ENCODE assay signal across 9 cellular contexts in genomic region chr3:120908030-120908802, GRCh38. TPM values are rescaled to one million over a fixed set of nuclear protein-coding genes. Genes with fewer than 3 reads are reported as not detected.
DNase-seq lines count a peak whose midpoint lies in the region; ATAC-seq and TF ChIP-seq lines count a peak whose summit lies in the region.
"Had no signal": no experiment of that assay in that cellular context is flagged by ENCODE, and none has a peak within 500 bp of the region (broad histone marks: within the 10 kb centered on the region; RNA-seq: fewer than 3 reads in every experiment).

Gene STXBP5L, plus strand, starts transcription at chr3:120908205. Its CDS starts 1,374 bp downstream, at chr3:120909579.

- ATAC-seq in GM19463 (IDR thresholded peaks at IDR 0.05; ENCODE audit: unreplicated experiment) (peak; percentile 99), HG03521 (IDR thresholded peaks at IDR 0.05; ENCODE audit: unreplicated experiment) (peak; percentile 98)

- DNase-seq in DMS 273 treated with DMSO at 0.1 percent for 48 hours (lab: John Stamatoyannopoulos, UW) (peak; percentile 98), hepatic stellate cell (ENCODE audit: low spot score) (peak; percentile 11), putamen (ENCODE audit: low spot score) (peak; percentile 89), activated gamma-delta T cell (lab: John Stamatoyannopoulos, UW) (no peak)

- peak within 1 kb of the TSS; percentile 70 for H3K27ac ChIP-seq in angular gyrus (ENCODE audit: low read depth, low read length)
- H3K27ac ChIP-seq: epithelial cell of prostate had no signal

TF ChIP-seq in PFSK-1, 5 proteins besides CTCF, POLR2A, EP300 and RAD21:
- TF ChIP-seq REST (IDR thresholded peaks at IDR 0.05; ENCODE audit: insufficient read depth in 1 of 2, low read depth in 2 of 2, low read length in 2 of 2) = peak; percentile 90 to 95
- TF ChIP-seq POLR2AphosphoS5 (IDR thresholded peaks at IDR 0.05; ENCODE audit: low read depth, low read length) = no peak

RNA-seq across cellular contexts. Expression of gene STXBP5L, which starts in this region (rescaled TPM):
- polyA plus RNA-seq in PFSK-1 (2012; ENCODE audit: insufficient read length, low read depth) = not detected
